In the genomic region with DNA sequence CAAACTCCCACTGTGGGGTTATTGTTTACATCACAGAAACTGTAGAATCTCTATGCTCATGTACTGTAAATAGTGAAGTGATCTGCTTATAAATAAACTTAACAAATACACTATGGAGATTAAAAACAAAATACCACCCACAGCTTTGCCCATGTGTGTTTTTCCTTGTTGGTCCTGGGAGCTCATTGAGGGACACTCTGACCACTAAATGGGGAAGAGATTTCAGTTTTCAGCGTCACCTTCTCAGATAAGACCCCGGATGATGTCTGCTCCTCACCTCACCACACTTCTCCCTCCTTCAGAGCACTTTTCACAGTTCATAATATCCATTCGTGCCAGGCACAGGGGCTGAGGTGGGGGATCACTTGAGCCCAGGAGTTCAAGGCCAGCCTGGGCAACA, we compare ENCODE assay signal across 20 cellular contexts.
"Had no signal": no experiment of that assay in that cellular context is flagged by ENCODE, and none has a peak within 500 bp of the region (broad histone marks: within the 10 kb centered on the region; RNA-seq: fewer than 3 reads in every experiment).

No MANE protein-coding gene starts in this region.

- H3K79me2 ChIP-seq: parathyroid adenoma had no signal

- H3K9ac ChIP-seq: parathyroid adenoma had no signal

- H3K4me1 Mint-ChIP-seq: activated naive CD8-positive, alpha-beta T cell treated with anti-CD3 and anti-CD28 coated beads for 36 hours; central memory CD8-positive, alpha-beta T cell; T-helper 17 cell had no signal

- H3K27ac Mint-ChIP-seq: activated naive CD8-positive, alpha-beta T cell treated with anti-CD3 and anti-CD28 coated beads for 36 hours; activated T-helper 2 cell treated with anti-CD3 and anti-CD28 coated beads, Interferon-gamma antibody, Interleukin-2, Interleukin-4, amounts not matched to agents 10 μg/mL and 5 μg/mL and 100 μg/mL, durations not matched to agents 14 hours and 24 hours and 36 hours; nephron; stimulated activated naive B cell treated with anti-CD40 and anti-IgM and Interleukin-4, amounts not matched to agents 10 μg/mL and 1 μg/mL and 100 μg/mL, for 72 hours had no signal

- H3K36me3 ChIP-seq: neutrophil, right lobe of liver, thoracic aorta had no signal

- DNase-seq: activated CD4-positive, alpha-beta T cell treated with anti-CD3 and anti-CD28 coated beads for 4 hours; activated CD4-positive, alpha-beta T cell treated with anti-CD3 and anti-CD28 coated beads, Interleukin-2, amount 50 U/mL, for 48 hours; activated CD4-positive, CD25-positive, alpha-beta regulatory T cell; activated CD8-positive, alpha-beta memory T cell treated with anti-CD3 and anti-CD28 coated beads, Interleukin-2, amount 50 U/mL, for 48 hours; activated naive CD4-positive, alpha-beta T cell treated with Interleukin-2 at 50 U/mL for 16 hours; activated naive CD8-positive, alpha-beta T cell treated with anti-CD3 and anti-CD28 coated beads for 36 hours; activated T-cell treated with anti-CD3 and anti-CD28 coated beads, Interleukin-2, amount 50 U/mL, for 4 hours; heart right ventricle; left colon; right lobe of liver; small intestine; stimulated activated CD4-positive, alpha-beta T cell treated with anti-CD3 and anti-CD28 coated beads, Interleukin-2, amount 100 ng/mL, for 24 hours; stimulated activated naive B cell treated with anti-CD40 and anti-IgM and Interleukin-4, amounts not matched to agents 10 μg/mL and 1 μg/mL and 100 μg/mL, for 72 hours; T-helper 17 cell had no signal

- H3K4me3 ChIP-seq: heart right ventricle, right lobe of liver, thoracic aorta had no signal

- H3K27me3 ChIP-seq: heart right ventricle, neutrophil, right lobe of liver had no signal

- H3K4me3 Mint-ChIP-seq: activated naive CD8-positive, alpha-beta T cell treated with anti-CD3 and anti-CD28 coated beads for 36 hours; activated T-cell treated with anti-CD3 and anti-CD28 coated beads, Interleukin-2, amount 50 U/mL, for 4 hours; central memory CD8-positive, alpha-beta T cell; stimulated activated naive B cell treated with anti-CD40 and anti-IgM and Interleukin-4, amounts not matched to agents 10 μg/mL and 1 μg/mL and 100 μg/mL, for 72 hours; T-helper 17 cell had no signal

- H3K9me3 Mint-ChIP-seq: activated naive CD8-positive, alpha-beta T cell treated with anti-CD3 and anti-CD28 coated beads for 36 hours; activated T-cell treated with anti-CD3 and anti-CD28 coated beads, Interleukin-2, amount 50 U/mL, for 4 hours; activated T-helper 2 cell treated with anti-CD3 and anti-CD28 coated beads, Interferon-gamma antibody, Interleukin-2, Interleukin-4, amounts not matched to agents 10 μg/mL and 5 μg/mL and 100 μg/mL, durations not matched to agents 14 hours and 24 hours and 36 hours; central memory CD8-positive, alpha-beta T cell; nephron; stimulated activated naive B cell treated with anti-CD40 and anti-IgM and Interleukin-4, amounts not matched to agents 10 μg/mL and 1 μg/mL and 100 μg/mL, for 72 hours had no signal

- H3K36me3 Mint-ChIP-seq: activated naive CD8-positive, alpha-beta T cell treated with anti-CD3 and anti-CD28 coated beads for 36 hours had no signal

- H3K27ac ChIP-seq: neutrophil, parathyroid adenoma, right lobe of liver, thoracic aorta had no signal

- ATAC-seq: activated T-cell treated with anti-CD3 and anti-CD28 coated beads, Interleukin-2, amount 50 U/mL, for 4 hours; heart right ventricle; left colon; right lobe of liver; stimulated activated naive B cell treated with anti-CD40 and anti-IgM and Interleukin-4, amounts not matched to agents 10 μg/mL and 1 μg/mL and 100 μg/mL, for 72 hours; T-helper 17 cell had no signal

- H2AFZ ChIP-seq: parathyroid adenoma had no signal

- H3K9me3 ChIP-seq: heart right ventricle, neutrophil, right lobe of liver, thoracic aorta had no signal
